In genomic region chr10:119242191-119242590, GRCh38 we compare ENCODE assay signal across 16 cellular contexts.
"Had no signal": no experiment of that assay in that cellular context is flagged by ENCODE, and none has a peak within 500 bp of the region (broad histone marks: within the 10 kb centered on the region; RNA-seq: fewer than 3 reads in every experiment).

No MANE protein-coding gene starts in this region.

- H3K27me3 Mint-ChIP-seq: activated CD4-positive, alpha-beta memory T cell treated with anti-CD3 and anti-CD28 coated beads, Interleukin-2, amount 10 ng/mL, durations not matched to agents 7 days and 5 days; activated CD4-positive, alpha-beta T cell treated with anti-CD3 and anti-CD28 coated beads for 36 hours; naive B cell had no signal

- H3K36me3 ChIP-seq: adrenal gland, colonic mucosa, lower lobe of right lung, thoracic aorta had no signal

- H3K27ac Mint-ChIP-seq: activated CD4-positive, alpha-beta memory T cell treated with anti-CD3 and anti-CD28 coated beads, Interleukin-2, amount 10 ng/mL, durations not matched to agents 7 days and 5 days; activated CD4-positive, alpha-beta T cell treated with anti-CD3 and anti-CD28 coated beads for 36 hours; stimulated activated effector memory CD8-positive, alpha-beta T cell treated with anti-CD3 and anti-CD28 coated beads, Interleukin-12 subunit alpha, Interleukin-12 subunit beta, amount 100 ng/mL, for 72 hours had no signal

- H3K4me3 Mint-ChIP-seq: activated CD4-positive, alpha-beta memory T cell treated with anti-CD3 and anti-CD28 coated beads, Interleukin-2, amount 10 ng/mL, durations not matched to agents 7 days and 5 days; activated CD4-positive, alpha-beta T cell treated with anti-CD3 and anti-CD28 coated beads for 36 hours; activated T-cell treated with anti-CD3 and anti-CD28 coated beads, Interleukin-2, amount 50 U/mL, for 4 hours; stimulated activated effector memory CD8-positive, alpha-beta T cell treated with anti-CD3 and anti-CD28 coated beads, Interleukin-12 subunit alpha, Interleukin-12 subunit beta, amount 100 ng/mL, for 72 hours had no signal

- H3K36me3 Mint-ChIP-seq: stimulated activated effector memory CD8-positive, alpha-beta T cell treated with anti-CD3 and anti-CD28 coated beads, Interleukin-12 subunit alpha, Interleukin-12 subunit beta, amount 100 ng/mL, for 72 hours had no signal

- ATAC-seq: activated CD4-positive, alpha-beta T cell treated with anti-CD3 and anti-CD28 coated beads for 36 hours; activated T-cell treated with anti-CD3 and anti-CD28 coated beads, Interleukin-2, amount 50 U/mL, for 4 hours; lower lobe of right lung; stimulated activated effector memory CD8-positive, alpha-beta T cell treated with anti-CD3 and anti-CD28 coated beads, Interleukin-12 subunit alpha, Interleukin-12 subunit beta, amount 100 ng/mL, for 72 hours had no signal

- H3K27me3 ChIP-seq: adrenal gland, colonic mucosa had no signal

- H3K9me3 Mint-ChIP-seq: activated T-cell treated with anti-CD3 and anti-CD28 coated beads, Interleukin-2, amount 50 U/mL, for 4 hours; stimulated activated effector memory CD8-positive, alpha-beta T cell treated with anti-CD3 and anti-CD28 coated beads, Interleukin-12 subunit alpha, Interleukin-12 subunit beta, amount 100 ng/mL, for 72 hours had no signal

- H3K4me1 ChIP-seq: colonic mucosa had no signal

- H3K4me3 ChIP-seq: adrenal gland, colonic mucosa, lower lobe of right lung, thoracic aorta had no signal

- DNase-seq: activated CD4-positive, alpha-beta memory T cell treated with anti-CD3 and anti-CD28 coated beads, Interleukin-2, amount 10 ng/mL, durations not matched to agents 7 days and 5 days; activated CD4-positive, alpha-beta T cell treated with anti-CD3 and anti-CD28 coated beads for 36 hours; activated effector memory CD4-positive, alpha-beta T cell treated with Interleukin-2 at 50 U/mL for 16 hours; activated naive CD4-positive, alpha-beta T cell treated with anti-CD3 and anti-CD28 coated beads, Interleukin-2, amount 50 U/mL, for 16 hours; activated T-cell treated with anti-CD3 and anti-CD28 coated beads, Interleukin-2, amount 50 U/mL, for 4 hours; adrenal gland; colonic mucosa; foreskin melanocyte; lower lobe of right lung; naive B cell; nucleus accumbens; T-helper 1 cell; T1000 had no signal

- H3K27ac ChIP-seq: colonic mucosa, lower lobe of right lung, VCaP had no signal

- H3K9me3 ChIP-seq: adrenal gland, colonic mucosa, lower lobe of right lung, thoracic aorta had no signal
